ENCODE assay signal across 8 cellular contexts in genomic region chr3:161349529-161350278, GRCh38. TPM values are rescaled to one million over a fixed set of nuclear protein-coding genes. Genes with fewer than 3 reads are reported as not detected.
DNase-seq lines count a peak whose midpoint lies in the region; ATAC-seq and TF ChIP-seq lines count a peak whose summit lies in the region.

No MANE protein-coding gene starts in this region.

- TF ChIP-seq CTCF in kidney epithelial cell (IDR thresholded peaks at IDR 0.05; ENCODE audit: insufficient read depth, low read length, poor library complexity, severe bottlenecking) (no peak), endothelial cell (IDR thresholded peaks at IDR 0.05; ENCODE audit: unreplicated experiment) (no peak)

- H3K36me3 Mint-ChIP-seq in activated naive CD4-positive, alpha-beta T cell treated with anti-CD3 and anti-CD28 coated beads, Interleukin-2, amount 10 ng/mL, durations not matched to agents 7 days and 5 days, result no peaks in the 10 kb centered on the region
- H3K36me3 Mint-ChIP-seq in endothelial cell (ENCODE audit: low read depth, unreplicated experiment), result no peaks in the 10 kb centered on the region
- H3K36me3 Mint-ChIP-seq in stimulated activated memory B cell treated with anti-CD40 and anti-IgM and Interleukin-4, amounts not matched to agents 10 μg/mL and 1 μg/mL and 100 μg/mL, for 72 hours, result no peaks in the 10 kb centered on the region

- peaks cover 34% of the 10 kb centered on the region for H3K27me3 Mint-ChIP-seq in activated naive CD4-positive, alpha-beta T cell treated with anti-CD3 and anti-CD28 coated beads, Interleukin-2, amount 10 ng/mL, durations not matched to agents 7 days and 5 days
- peaks cover 3% of the 10 kb centered on the region for H3K27me3 Mint-ChIP-seq in endothelial cell (ENCODE audit: unreplicated experiment)
- no peaks in the 10 kb centered on the region for H3K27me3 Mint-ChIP-seq in stimulated activated memory B cell treated with anti-CD40 and anti-IgM and Interleukin-4, amounts not matched to agents 10 μg/mL and 1 μg/mL and 100 μg/mL, for 72 hours

- H3K27me3 ChIP-seq in kidney epithelial cell (ENCODE audit: control insufficient read depth, insufficient read depth, low read length), result no peaks in the 10 kb centered on the region

- no peak overlapping the region for H3K4me3 Mint-ChIP-seq in activated naive CD4-positive, alpha-beta T cell treated with anti-CD3 and anti-CD28 coated beads, Interleukin-2, amount 10 ng/mL, durations not matched to agents 7 days and 5 days
- no peak overlapping the region for H3K4me3 Mint-ChIP-seq in endothelial cell (ENCODE audit: unreplicated experiment)
- H3K4me3 Mint-ChIP-seq in stimulated activated memory B cell treated with anti-CD40 and anti-IgM and Interleukin-4, amounts not matched to agents 10 μg/mL and 1 μg/mL and 100 μg/mL, for 72 hours, result no peak overlapping the region

- peak; percentile 31 for DNase-seq in HS-27A (ENCODE audit: low read depth)
- peak; percentile 32 for DNase-seq in activated naive CD4-positive, alpha-beta T cell treated with anti-CD3 and anti-CD28 coated beads, Interleukin-2, amount 10 ng/mL, durations not matched to agents 7 days and 5 days
- peak; percentile 95 for DNase-seq in kidney epithelial cell (ENCODE audit: low read depth)
- DNase-seq in endothelial cell (ENCODE audit: low spot score), result no peak
- DNase-seq in GM19238 (ENCODE audit: insufficient read length, low spot score), result no peak

- CTCF ChIA-PET in activated naive CD4-positive, alpha-beta T cell treated with anti-CD3 and anti-CD28 coated beads, Interleukin-2, amount 10 ng/mL, durations not matched to agents 7 days and 5 days (lab: Charles Lee), result interaction anchor here (0.6 kb wide), 1 partner anchor 34 kb away, joined by 3 read pairs; no protein-coding TSS in a partner anchor

- no peaks in the 10 kb centered on the region for H3K9me3 Mint-ChIP-seq in activated naive CD4-positive, alpha-beta T cell treated with anti-CD3 and anti-CD28 coated beads, Interleukin-2, amount 10 ng/mL, durations not matched to agents 7 days and 5 days
- no peaks in the 10 kb centered on the region for H3K9me3 Mint-ChIP-seq in endothelial cell (ENCODE audit: unreplicated experiment)
- no peaks in the 10 kb centered on the region for H3K9me3 Mint-ChIP-seq in stimulated activated memory B cell treated with anti-CD40 and anti-IgM and Interleukin-4, amounts not matched to agents 10 μg/mL and 1 μg/mL and 100 μg/mL, for 72 hours

- H3K36me3 ChIP-seq in kidney epithelial cell (ENCODE audit: control insufficient read depth, insufficient read depth, low read length), result no peaks in the 10 kb centered on the region

- H3K4me3 ChIP-seq in kidney epithelial cell (ENCODE audit: low read depth, low read length), result no peak overlapping the region

- H3K4me1 Mint-ChIP-seq in activated naive CD4-positive, alpha-beta T cell treated with anti-CD3 and anti-CD28 coated beads, Interleukin-2, amount 10 ng/mL, durations not matched to agents 7 days and 5 days, result peaks cover 16% of the 10 kb centered on the region
- H3K4me1 Mint-ChIP-seq in endothelial cell (ENCODE audit: unreplicated experiment), result no peaks in the 10 kb centered on the region
- no peaks in the 10 kb centered on the region for H3K4me1 Mint-ChIP-seq in stimulated activated memory B cell treated with anti-CD40 and anti-IgM and Interleukin-4, amounts not matched to agents 10 μg/mL and 1 μg/mL and 100 μg/mL, for 72 hours

- peak overlapping the region; percentile 4 for H3K27ac Mint-ChIP-seq in activated naive CD4-positive, alpha-beta T cell treated with anti-CD3 and anti-CD28 coated beads, Interleukin-2, amount 10 ng/mL, durations not matched to agents 7 days and 5 days
- H3K27ac Mint-ChIP-seq in endothelial cell (ENCODE audit: unreplicated experiment), result no peak overlapping the region
- no peak overlapping the region for H3K27ac Mint-ChIP-seq in stimulated activated memory B cell treated with anti-CD40 and anti-IgM and Interleukin-4, amounts not matched to agents 10 μg/mL and 1 μg/mL and 100 μg/mL, for 72 hours

- ATAC-seq in GM18867 (IDR thresholded peaks at IDR 0.05; ENCODE audit: unreplicated experiment), result peak; percentile 58
- no peak for ATAC-seq in stimulated activated memory B cell treated with anti-CD40 and anti-IgM and Interleukin-4, amounts not matched to agents 10 μg/mL and 1 μg/mL and 100 μg/mL, for 72 hours
- ATAC-seq in GM21723 (IDR thresholded peaks at IDR 0.05; ENCODE audit: unreplicated experiment), result no peak

RNA-seq across cellular contexts. Expression of gene SPTSSB, which starts 21.6 kb away (rescaled TPM):
- total RNA-seq in kidney epithelial cell (not detected in 2 replicates), endothelial cell (ENCODE audit: unreplicated experiment) (not detected)

Comparison
In these comparisons a context has a peak if more than half of its experiments do, and no peak if none do; other contexts are left out.
1. DNase-seq: peak in HS-27A (single experiment), activated naive CD4-positive, alpha-beta T cell treated with anti-CD3 and anti-CD28 coated beads, Interleukin-2, amount 10 ng/mL, durations not matched to agents 7 days and 5 days (single experiment) and kidney epithelial cell (single experiment); none in endothelial cell (single experiment) and GM19238 (single experiment).